11 cellular contexts compared by ENCODE assay signal in genomic region chr10:129969528-129970264, GRCh38. TPM values are rescaled to one million over a fixed set of nuclear protein-coding genes. Genes with fewer than 3 reads are reported as not detected.
DNase-seq lines count a peak whose midpoint lies in the region; ATAC-seq and TF ChIP-seq lines count a peak whose summit lies in the region.
"Had no signal": no experiment of that assay in that cellular context is flagged by ENCODE, and none has a peak within 500 bp of the region (broad histone marks: within the 10 kb centered on the region; RNA-seq: fewer than 3 reads in every experiment).

No MANE protein-coding gene starts in this region.

- H3K9me3 Mint-ChIP-seq in CD4-positive, alpha-beta T cell: no peaks in the 10 kb centered on the region
- H3K9me3 Mint-ChIP-seq in H9 (peaks cover 4% of the 10 kb centered on the region in 2 experiments; a peak in 3 of 5 replicates), nephron progenitor cell (no peaks in the 10 kb centered on the region)
- H3K9me3 Mint-ChIP-seq: T-cell had no signal

- no peaks in the 10 kb centered on the region; the same call in 1 of the 2 replicates for H3K4me1 ChIP-seq in H9 (ENCODE audit: insufficient read depth, low read length)

- no peak for DNase-seq in CD4-positive, alpha-beta T cell
- DNase-seq in H9 (no peak), dermis blood vessel endothelial cell (peak; percentile 41), nephron progenitor cell (peak; percentile 59), SK-N-DZ (ENCODE audit: low spot score) (no peak), NCI-H187 (lab: John Stamatoyannopoulos, UW) (no peak), NCI-H2029 (lab: John Stamatoyannopoulos, UW) (no peak)
- DNase-seq: Caco-2, NCI-H1694 had no signal

- no peak overlapping the region for H3K18ac ChIP-seq in H9 (ENCODE audit: insufficient read length, low read depth, low read length)

- H2BK12ac ChIP-seq in H9 (ENCODE audit: insufficient read length, low read depth, low read length): no peak overlapping the region

- peaks cover 87% of the 10 kb centered on the region for H3K27me3 ChIP-seq in CD4-positive, alpha-beta T cell (ENCODE audit: control insufficient read depth, insufficient read depth, low read length)
- peaks cover 82% of the 10 kb centered on the region for H3K27me3 ChIP-seq in H9 (ENCODE audit: insufficient read depth, low read length)

- peak overlapping the region; percentile 49 for H3K4me2 ChIP-seq in H9 (ENCODE audit: insufficient read depth, insufficient read length, low read length)

- peak overlapping the region; percentile 16 for H3K4me3 Mint-ChIP-seq in CD4-positive, alpha-beta T cell
- peak overlapping the region in 1 of 2 experiments; percentile 68; a peak in 4 of 5 replicates for H3K4me3 Mint-ChIP-seq in H9
- peak overlapping the region; percentile 73 for H3K4me3 Mint-ChIP-seq in nephron progenitor cell

- no peak overlapping the region for H3T11ph ChIP-seq in H9 (ENCODE audit: low read length)

- H3K27ac ChIP-seq in CD4-positive, alpha-beta T cell (ENCODE audit: low read depth, low read length): no peak overlapping the region
- H3K27ac ChIP-seq in H9 (ENCODE audit: insufficient read length, low read depth, low read length): no peak overlapping the region
- H3K27ac ChIP-seq: neutrophil had no signal

- intact Hi-C loops in CD4-positive, alpha-beta T cell (cut with DNase I, micrococcal nuclease): loop anchor here (5.0 to 10.0 kb wide), 6 partner anchors 135 to 1757 kb away; partner anchors contain the start of genes GLRX3 (in 1 of the 2) and MGMT (in 1 of the 2)

- no peak overlapping the region for H3K4ac ChIP-seq in H9 (ENCODE audit: low read depth, low read length)

- peaks cover 70% of the 10 kb centered on the region for H3K27me3 Mint-ChIP-seq in CD4-positive, alpha-beta T cell
- H3K27me3 Mint-ChIP-seq in H9 (ENCODE audit: low read depth) (peaks cover 92% of the 10 kb centered on the region), nephron progenitor cell (ENCODE audit: low read depth, poor library complexity) (peaks cover 95% of the 10 kb centered on the region)

- ATAC-seq in CD4-positive, alpha-beta T cell (ENCODE audit: poor library complexity): no peak
- ATAC-seq: T-cell had no signal

- H3K4me1 Mint-ChIP-seq in CD4-positive, alpha-beta T cell (ENCODE audit: low read depth): peaks cover 22% of the 10 kb centered on the region
- peaks cover 19 to 41% of the 10 kb centered on the region in 2 experiments for H3K4me1 Mint-ChIP-seq in H9
- peaks cover 30% of the 10 kb centered on the region for H3K4me1 Mint-ChIP-seq in nephron progenitor cell

- no peaks in the 10 kb centered on the region for H3K9me3 ChIP-seq in CD4-positive, alpha-beta T cell (ENCODE audit: control insufficient read depth, low read length)
- no peaks in the 10 kb centered on the region for H3K9me3 ChIP-seq in H9 (ENCODE audit: control insufficient read depth, low read depth, low read length)
- H3K9me3 ChIP-seq: neutrophil had no signal

- H3K79me1 ChIP-seq in H9 (ENCODE audit: insufficient read depth, low read depth, low read length, poor library complexity, severe bottlenecking): no peaks in the 10 kb centered on the region

- H4K5ac ChIP-seq in H9 (ENCODE audit: insufficient read length, low read depth, low read length): no peak overlapping the region

- H4K20me1 ChIP-seq in H9 (ENCODE audit: control insufficient read depth, insufficient read depth, insufficient read length): no peaks in the 10 kb centered on the region

- no peak overlapping the region for H2BK15ac ChIP-seq in H9 (ENCODE audit: low read depth, low read length)

- no peak overlapping the region for H3K23ac ChIP-seq in H9 (ENCODE audit: insufficient read length, low read depth, low read length)

- POLR2A ChIA-PET in CD4-positive, alpha-beta T cell (lab: Charles Lee): no interaction called here

- no peak overlapping the region for H2BK5ac ChIP-seq in H9 (ENCODE audit: insufficient read length, low read length)

- no peak overlapping the region for H4K8ac ChIP-seq in H9 (replicated peaks; ENCODE audit: insufficient read length, low read depth, low read length)

- no peak overlapping the region for H3K56ac ChIP-seq in H9 (ENCODE audit: insufficient read length, low read depth, low read length)

- H3K79me2 ChIP-seq in H9 (ENCODE audit: insufficient read depth, low read length): no peaks in the 10 kb centered on the region

- H3K36me3 Mint-ChIP-seq in CD4-positive, alpha-beta T cell (ENCODE audit: low read depth): no peaks in the 10 kb centered on the region
- H3K36me3 Mint-ChIP-seq in H9 (ENCODE audit: insufficient read depth in 1 of 3, low read depth in 3 of 3) (no peaks in the 10 kb centered on the region; a peak in 1 of 7 replicates), nephron progenitor cell (ENCODE audit: low read depth) (no peaks in the 10 kb centered on the region)
- H3K36me3 Mint-ChIP-seq: T-cell had no signal

- H3K14ac ChIP-seq in H9 (ENCODE audit: insufficient read depth, low read length): no peak overlapping the region; the same call in 1 of the 2 replicates

- H3K9ac ChIP-seq in H9 (ENCODE audit: extremely low read depth, insufficient read length, low read length): no peak overlapping the region

- CTCF ChIA-PET in CD4-positive, alpha-beta T cell (lab: Charles Lee): no interaction called here

- peak overlapping the region; percentile 24 for H3K27ac Mint-ChIP-seq in CD4-positive, alpha-beta T cell
- H3K27ac Mint-ChIP-seq in H9 (no peak overlapping the region), nephron progenitor cell (no peak overlapping the region)

- WGBS in H9 (ENCODE audit: extremely low coverage, insufficient read length, low lambda C conversion rate): no CpG with 5 or more reads among the region's 43 CpGs

- H2BK20ac ChIP-seq in H9 (ENCODE audit: low read depth, low read length, poor library complexity, severe bottlenecking): no peak overlapping the region

- H4K91ac ChIP-seq in H9 (ENCODE audit: insufficient read length, low read depth, low read length): no peak overlapping the region

- no peak for TF ChIP-seq CTCF in CD4-positive, alpha-beta T cell (IDR thresholded peaks at IDR 0.05)
- TF ChIP-seq CTCF in H9 (conservative IDR thresholded peaks at IDR 0.05) (no peak), nephron progenitor cell (IDR thresholded peaks at IDR 0.05) (no peak)

- H2BK120ac ChIP-seq in H9 (ENCODE audit: low read depth, low read length, poor library complexity, severe bottlenecking): no peak overlapping the region

- H2AK5ac ChIP-seq in H9 (ENCODE audit: insufficient read length, low read length): no peak overlapping the region

- H3K23me2 ChIP-seq in H9 (ENCODE audit: insufficient read length, low read depth, low read length, poor library complexity, severe bottlenecking): peaks cover 6% of the 10 kb centered on the region

- H2AFZ ChIP-seq in H9 (ENCODE audit: low read length): no peak overlapping the region

RNA-seq across cellular contexts. Expression of gene EBF3, which starts 5.6 kb away (rescaled TPM):
- total RNA-seq in CD4-positive, alpha-beta T cell: not detected
- total RNA-seq in H9 (2021): 0.04 and 0.22 TPM in 2 replicates
- total RNA-seq in dermis blood vessel endothelial cell: 6.5 and 22.5 TPM in 2 replicates
- polyA plus RNA-seq in SK-N-DZ (2014; cell fraction: cytosol; rRNA removed): 16.3 and 17.2 TPM in 2 replicates
- 18.2 and 24.6 TPM in 2 replicates for polyA plus RNA-seq in SK-N-DZ (2014; cell fraction: nucleus; rRNA removed)
- total RNA-seq: T-cell had no signal

Comparison
In these comparisons a context has a peak if more than half of its experiments do, and no peak if none do; other contexts are left out.
1. DNase-seq: peak in dermis blood vessel endothelial cell (single experiment) and nephron progenitor cell (single experiment); none in CD4-positive, alpha-beta T cell (0 of 10), H9 (single experiment), SK-N-DZ (single experiment), NCI-H187 (0 of 2) and NCI-H2029 (single experiment).